In the genomic region with DNA sequence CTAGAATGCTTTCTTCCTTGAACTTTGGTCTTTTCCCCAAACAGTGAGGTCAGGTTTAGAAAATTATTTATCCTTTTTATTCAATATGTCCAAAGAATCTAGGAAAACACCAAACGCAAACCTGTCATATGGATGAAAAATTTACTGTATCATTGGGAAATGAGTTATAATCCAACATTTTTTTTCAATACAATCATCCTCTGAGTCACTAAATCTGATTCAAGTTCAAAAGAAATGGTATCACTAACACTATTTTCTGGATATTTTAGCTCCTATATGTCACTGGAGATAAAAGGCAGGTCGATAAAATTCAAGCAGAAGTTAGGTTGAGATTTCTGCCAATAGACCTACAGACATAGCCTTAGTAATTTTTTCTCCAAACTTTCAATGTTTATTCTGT, we compare ENCODE assay signal across 30 cellular contexts.
"Had no signal": no experiment of that assay in that cellular context is flagged by ENCODE, and none has a peak within 500 bp of the region (broad histone marks: within the 10 kb centered on the region; RNA-seq: fewer than 3 reads in every experiment).

No MANE protein-coding gene starts in this region.

- H3K4me3 ChIP-seq: SJSA1 had no signal

- DNase-seq: activated B cell treated with CpG ODN at 0.5 μM for 24 hours; activated CD4-positive, alpha-beta T cell treated with anti-CD3 and anti-CD28 coated beads for 1 hour; activated CD4-positive, alpha-beta T cell treated with anti-CD3 and anti-CD28 coated beads, Interleukin-2, amount 10 ng/mL, durations not matched to agents 24 days and 14 days; activated CD4-positive, alpha-beta T cell treated with anti-CD3 and anti-CD28 coated beads, Interleukin-2, amount 50 U/mL, for 48 hours; activated CD8-positive, alpha-beta memory T cell treated with anti-CD3 and anti-CD28 coated beads, Interleukin-2, amount 10 ng/mL, durations not matched to agents 7 days and 5 days; activated effector memory CD4-positive, alpha-beta T cell treated with Interleukin-2 at 50 U/mL for 16 hours; activated naive CD4-positive, alpha-beta T cell treated with Interleukin-2 at 50 U/mL for 16 hours; activated naive CD8-positive, alpha-beta T cell treated with anti-CD3 and anti-CD28 coated beads, Interleukin-2, amount 50 U/mL, for 24 hours; activated T-cell treated with anti-CD3 and anti-CD28 coated beads, Interleukin-2, amount 50 U/mL, for 24 hours; amygdala; cerebellar nuclear complex; NCI-H1092 treated with DMSO at 0.1 percent for 48 hours; NCI-H1417 treated with DMSO at 0.1 percent for 48 hours; NCI-H1694; NCI-H2029; NCI-H2107; NCI-H2171 treated with DMSO at 0.1 percent for 48 hours; NCI-H345; NCI-H510A; NCI-H526 treated with DMSO at 0.1 percent for 48 hours; PC-3; SHP77; T-cell; T-helper 2 cell; T1000 had no signal

- H3K27ac Mint-ChIP-seq: activated B cell treated with CpG ODN at 0.5 μM for 24 hours; activated CD4-positive, alpha-beta T cell treated with anti-CD3 and anti-CD28 coated beads, Interleukin-2, amount 10 ng/mL, durations not matched to agents 24 days and 14 days; activated CD8-positive, alpha-beta memory T cell treated with anti-CD3 and anti-CD28 coated beads, Interleukin-2, amount 10 ng/mL, durations not matched to agents 7 days and 5 days; activated naive CD4-positive, alpha-beta T cell treated with anti-CD3 and anti-CD28 coated beads, Interleukin-2, amount 50 U/mL, for 72 hours; activated naive CD8-positive, alpha-beta T cell treated with anti-CD3 and anti-CD28 coated beads, Interleukin-2, amount 50 U/mL, for 24 hours; activated T-cell treated with anti-CD3 and anti-CD28 coated beads, Interleukin-2, amount 50 U/mL, for 24 hours; activated T-helper 1 cell treated with anti-CD3 and anti-CD28 coated beads, Interleukin-12 subunit alpha, Interleukin-12 subunit beta, Interleukin-2, Interleukin-4 antibody, amounts not matched to agents 30 ng/mL and 10 ng/mL and 1 ng/mL, durations not matched to agents 14 hours and 24 hours and 36 hours; T-cell had no signal

- FAIRE-seq: RCC 7860, TTC549 had no signal

- H3K36me3 Mint-ChIP-seq: activated CD8-positive, alpha-beta memory T cell treated with anti-CD3 and anti-CD28 coated beads, Interleukin-2, amount 10 ng/mL, durations not matched to agents 7 days and 5 days; activated naive CD4-positive, alpha-beta T cell treated with anti-CD3 and anti-CD28 coated beads, Interleukin-2, amount 50 U/mL, for 72 hours; T-cell had no signal

- H3K4me1 ChIP-seq: SJSA1 had no signal

- H3K36me3 ChIP-seq: SJSA1 had no signal

- H3K27me3 ChIP-seq: SJSA1 had no signal

- H3K9me3 Mint-ChIP-seq: activated B cell treated with CpG ODN at 0.5 μM for 24 hours; activated CD4-positive, alpha-beta T cell treated with anti-CD3 and anti-CD28 coated beads, Interleukin-2, amount 10 ng/mL, durations not matched to agents 24 days and 14 days; activated T-helper 1 cell treated with anti-CD3 and anti-CD28 coated beads, Interleukin-12 subunit alpha, Interleukin-12 subunit beta, Interleukin-2, Interleukin-4 antibody, amounts not matched to agents 30 ng/mL and 10 ng/mL and 1 ng/mL, durations not matched to agents 14 hours and 24 hours and 36 hours had no signal

- H3K4me1 Mint-ChIP-seq: activated B cell treated with CpG ODN at 0.5 μM for 24 hours; activated CD4-positive, alpha-beta T cell treated with anti-CD3 and anti-CD28 coated beads, Interleukin-2, amount 10 ng/mL, durations not matched to agents 24 days and 14 days; activated CD8-positive, alpha-beta memory T cell treated with anti-CD3 and anti-CD28 coated beads, Interleukin-2, amount 10 ng/mL, durations not matched to agents 7 days and 5 days; activated naive CD8-positive, alpha-beta T cell treated with anti-CD3 and anti-CD28 coated beads, Interleukin-2, amount 50 U/mL, for 24 hours; T-cell had no signal

- H3K27me3 Mint-ChIP-seq: activated B cell treated with CpG ODN at 0.5 μM for 24 hours; activated CD4-positive, alpha-beta T cell treated with anti-CD3 and anti-CD28 coated beads, Interleukin-2, amount 10 ng/mL, durations not matched to agents 24 days and 14 days; activated CD8-positive, alpha-beta memory T cell treated with anti-CD3 and anti-CD28 coated beads, Interleukin-2, amount 10 ng/mL, durations not matched to agents 7 days and 5 days; activated naive CD8-positive, alpha-beta T cell treated with anti-CD3 and anti-CD28 coated beads, Interleukin-2, amount 50 U/mL, for 24 hours; activated T-cell treated with anti-CD3 and anti-CD28 coated beads, Interleukin-2, amount 50 U/mL, for 24 hours; T-cell had no signal

- ATAC-seq: activated CD8-positive, alpha-beta memory T cell treated with anti-CD3 and anti-CD28 coated beads, Interleukin-2, amount 10 ng/mL, durations not matched to agents 7 days and 5 days; activated naive CD4-positive, alpha-beta T cell treated with anti-CD3 and anti-CD28 coated beads, Interleukin-2, amount 50 U/mL, for 72 hours; activated naive CD8-positive, alpha-beta T cell treated with anti-CD3 and anti-CD28 coated beads, Interleukin-2, amount 50 U/mL, for 24 hours; PC-3; T-cell had no signal

- H3K9me3 ChIP-seq: SJSA1 had no signal

- H3K4me3 Mint-ChIP-seq: activated B cell treated with CpG ODN at 0.5 μM for 24 hours; activated CD4-positive, alpha-beta T cell treated with anti-CD3 and anti-CD28 coated beads, Interleukin-2, amount 10 ng/mL, durations not matched to agents 24 days and 14 days; activated CD8-positive, alpha-beta memory T cell treated with anti-CD3 and anti-CD28 coated beads, Interleukin-2, amount 10 ng/mL, durations not matched to agents 7 days and 5 days; activated naive CD8-positive, alpha-beta T cell treated with anti-CD3 and anti-CD28 coated beads, Interleukin-2, amount 50 U/mL, for 24 hours; activated T-cell treated with anti-CD3 and anti-CD28 coated beads, Interleukin-2, amount 50 U/mL, for 24 hours; activated T-helper 1 cell treated with anti-CD3 and anti-CD28 coated beads, Interleukin-12 subunit alpha, Interleukin-12 subunit beta, Interleukin-2, Interleukin-4 antibody, amounts not matched to agents 30 ng/mL and 10 ng/mL and 1 ng/mL, durations not matched to agents 14 hours and 24 hours and 36 hours; T-cell had no signal

- H3K27ac ChIP-seq: SJSA1 had no signal
